In genomic region chr19:58555369-58555885, GRCh38 we compare ENCODE assay signal across 2 cellular contexts.
TF ChIP-seq lines count a peak whose summit lies in the region.

No MANE protein-coding gene starts in this region.

TF ChIP-seq in GM23338, 12 proteins besides CTCF, POLR2A, EP300 and RAD21 (continued from another document):
- no peak for TF ChIP-seq ZNF462 (CRISPR knock-in tag; IDR thresholded peaks at IDR 0.05)
- no peak for TF ChIP-seq REST (IDR thresholded peaks at IDR 0.05; ENCODE audit: unreplicated experiment)
- no peak for TF ChIP-seq CREB1 (CRISPR knock-in tag; IDR thresholded peaks at IDR 0.05; ENCODE audit: low read depth)
- TF ChIP-seq ZNF331 (CRISPR knock-in tag; IDR thresholded peaks at IDR 0.05; ENCODE audit: low read depth): no peak
- TF ChIP-seq ZNF114 (CRISPR knock-in tag; IDR thresholded peaks at IDR 0.05): no peak
- no peak for TF ChIP-seq EZH2phosphoT487 (IDR thresholded peaks at IDR 0.05; ENCODE audit: unreplicated experiment)
- TF ChIP-seq EZH2 (IDR thresholded peaks at IDR 0.05; ENCODE audit: low read depth, unreplicated experiment): no peak
- TF ChIP-seq JUNB (IDR thresholded peaks at IDR 0.05; ENCODE audit: unreplicated experiment): no peak
- TF ChIP-seq STAT1 (IDR thresholded peaks at IDR 0.05; ENCODE audit: unreplicated experiment): no peak
- no peak for TF ChIP-seq NANOG (IDR thresholded peaks at IDR 0.05; ENCODE audit: borderline replicate concordance)
- no peak for TF ChIP-seq ETS1 (IDR thresholded peaks at IDR 0.05)

TF ChIP-seq in WTC11, 78 proteins besides CTCF, POLR2A, EP300 and RAD21 (continued from another document):
- no peak for TF ChIP-seq ARID4B (CRISPR knock-in tag; IDR thresholded peaks at IDR 0.05; ENCODE audit: borderline replicate concordance)
- no peak for TF ChIP-seq FOXP4 (CRISPR knock-in tag; IDR thresholded peaks at IDR 0.05)
- TF ChIP-seq MYBL2 (CRISPR knock-in tag; IDR thresholded peaks at IDR 0.05): no peak
- TF ChIP-seq ZNF138 (CRISPR knock-in tag; conservative IDR thresholded peaks at IDR 0.05): no peak
- no peak for TF ChIP-seq TCF7 (CRISPR knock-in tag; IDR thresholded peaks at IDR 0.05; ENCODE audit: low read depth)
- TF ChIP-seq TEAD1 (CRISPR knock-in tag; IDR thresholded peaks at IDR 0.05): no peak
- no peak for TF ChIP-seq NR3C1 (CRISPR knock-in tag; conservative IDR thresholded peaks at IDR 0.05; ENCODE audit: low read depth)
- TF ChIP-seq NR2C2 (CRISPR knock-in tag; IDR thresholded peaks at IDR 0.05): no peak
